In the genomic region with DNA sequence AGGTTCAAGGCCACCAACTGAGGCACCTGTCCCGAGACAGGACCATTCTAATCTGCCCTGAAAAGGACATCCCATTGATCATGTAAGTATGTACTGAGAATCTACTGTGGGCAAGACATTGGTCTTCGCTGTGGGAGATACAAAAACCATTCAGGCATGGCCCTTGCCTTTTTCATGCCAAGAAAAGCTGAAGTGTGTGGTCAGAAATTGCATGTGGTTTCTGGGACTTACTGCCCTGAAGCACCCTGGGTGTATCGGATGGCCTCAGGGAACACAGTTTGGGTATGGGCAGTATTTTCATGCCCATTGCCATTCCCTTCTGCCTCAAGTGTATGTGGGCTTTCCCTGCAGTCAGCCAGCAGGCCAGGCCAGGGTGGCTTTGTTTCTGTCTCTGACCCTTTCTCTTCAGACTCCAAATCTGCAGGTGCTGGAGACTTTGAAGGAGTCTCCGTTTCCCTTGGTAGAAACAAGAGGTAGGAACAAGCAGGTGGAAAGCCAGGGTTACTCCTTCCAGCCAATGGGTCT, we compare ENCODE assay signal across 12 cellular contexts.
DNase-seq lines count a peak whose midpoint lies in the region; ATAC-seq and TF ChIP-seq lines count a peak whose summit lies in the region.
"Had no signal": no experiment of that assay in that cellular context is flagged by ENCODE, and none has a peak within 500 bp of the region (broad histone marks: within the 10 kb centered on the region; RNA-seq: fewer than 3 reads in every experiment).

No MANE protein-coding gene starts in this region.

- TF ChIP-seq POLR2A in transverse colon (IDR thresholded peaks at IDR 0.05), result no peak

- H3K27ac ChIP-seq in transverse colon, result peak overlapping the region; percentile 83 to 92 (median 84)
- H3K27ac ChIP-seq: HL-60 had no signal

- TF ChIP-seq EP300 in transverse colon (IDR thresholded peaks at IDR 0.05; ENCODE audit: low read depth), result no peak

- intact Hi-C loops in transverse colon (cut with DNase I; ENCODE audit: low total_unique reads), result loop anchor here (5.0 to 10.0 kb wide), 2 partner anchors 198 to 290 kb away; partner anchors contain the start of gene ZEB1

- no peak overlapping the region for H3K4me3 ChIP-seq in transverse colon
- H3K4me3 ChIP-seq: cardiac muscle cell had no signal

- ATAC-seq in activated naive CD4-positive, alpha-beta T cell treated with anti-CD3 and anti-CD28 coated beads, Interleukin-2, amount 50 U/mL, for 72 hours, result no peak
- ATAC-seq in activated CD8-positive, alpha-beta T cell treated with anti-CD3 and anti-CD28 coated beads, Interleukin-2, amount 10 ng/mL, durations not matched to agents 7 days and 5 days, result no peak
- ATAC-seq in HG03025 (IDR thresholded peaks at IDR 0.05; ENCODE audit: low FRiP score, unreplicated experiment), result no peak

- TF ChIP-seq CTCF in mesothelial cell of epicardium (IDR thresholded peaks at IDR 0.05; ENCODE audit: unreplicated experiment) (no peak), transverse colon (IDR thresholded peaks at IDR 0.05) (no peak)

- DNase-seq in activated naive CD4-positive, alpha-beta T cell treated with anti-CD3 and anti-CD28 coated beads, Interleukin-2, amount 50 U/mL, for 72 hours (ENCODE audit: low spot score in 2 of 2), result no peak
- DNase-seq in activated CD8-positive, alpha-beta T cell treated with anti-CD3 and anti-CD28 coated beads, Interleukin-2, amount 10 ng/mL, durations not matched to agents 7 days and 5 days, result no peak
- DNase-seq in mesothelial cell of epicardium (ENCODE audit: low spot score in 2 of 2, unreplicated experiment in 2 of 2), result no peak
- DNase-seq in transverse colon, result no peak
- DNase-seq in effector CD4-positive, alpha-beta T cell, result no peak
- no peak for DNase-seq in COLO829 (ENCODE audit: low spot score)
- DNase-seq: activated CD8-positive, alpha-beta memory T cell treated with anti-CD3 and anti-CD28 coated beads, Interleukin-2, amount 50 U/mL, for 4 hours; MM.1S had no signal

- peak overlapping the region; percentile 86 for H3K4me3 Mint-ChIP-seq in activated naive CD4-positive, alpha-beta T cell treated with anti-CD3 and anti-CD28 coated beads, Interleukin-2, amount 50 U/mL, for 24 hours
- peak overlapping the region; percentile 81 for H3K4me3 Mint-ChIP-seq in activated CD8-positive, alpha-beta T cell treated with anti-CD3 and anti-CD28 coated beads, Interleukin-2, amount 10 ng/mL, durations not matched to agents 7 days and 5 days
- H3K4me3 Mint-ChIP-seq in mesothelial cell of epicardium, result peak overlapping the region; percentile 78

- H3K9me3 ChIP-seq in transverse colon, result no peaks in the 10 kb centered on the region

- WGBS in transverse colon (ENCODE audit: low coverage in 1 of 2), 2 donors, result 100% methylated on average over 1 to 4 of the region's 4 CpGs

- no peaks in the 10 kb centered on the region for H3K27me3 Mint-ChIP-seq in activated naive CD4-positive, alpha-beta T cell treated with anti-CD3 and anti-CD28 coated beads, Interleukin-2, amount 50 U/mL, for 24 hours
- H3K27me3 Mint-ChIP-seq in activated CD8-positive, alpha-beta T cell treated with anti-CD3 and anti-CD28 coated beads, Interleukin-2, amount 10 ng/mL, durations not matched to agents 7 days and 5 days (ENCODE audit: low read depth), result peaks cover 11% of the 10 kb centered on the region
- peaks cover 4% of the 10 kb centered on the region for H3K27me3 Mint-ChIP-seq in mesothelial cell of epicardium (ENCODE audit: low read depth)

- peaks cover 3 to 22% (median 12%) of the 10 kb centered on the region in 4 donors for H3K4me1 ChIP-seq in transverse colon

- H3K36me3 Mint-ChIP-seq in activated naive CD4-positive, alpha-beta T cell treated with anti-CD3 and anti-CD28 coated beads, Interleukin-2, amount 50 U/mL, for 24 hours, result no peaks in the 10 kb centered on the region
- H3K36me3 Mint-ChIP-seq in activated naive CD4-positive, alpha-beta T cell treated with anti-CD3 and anti-CD28 coated beads, Interleukin-2, amount 50 U/mL, for 72 hours, result no peaks in the 10 kb centered on the region
- no peaks in the 10 kb centered on the region for H3K36me3 Mint-ChIP-seq in activated CD8-positive, alpha-beta T cell treated with anti-CD3 and anti-CD28 coated beads, Interleukin-2, amount 10 ng/mL, durations not matched to agents 7 days and 5 days (ENCODE audit: low read depth)
- no peaks in the 10 kb centered on the region for H3K36me3 Mint-ChIP-seq in mesothelial cell of epicardium

- H3K36me3 ChIP-seq in transverse colon, result no peaks in the 10 kb centered on the region
- H3K36me3 ChIP-seq: cardiac muscle cell had no signal

- POLR2A ChIA-PET in activated CD8-positive, alpha-beta T cell treated with anti-CD3 and anti-CD28 coated beads, Interleukin-2, amount 10 ng/mL, durations not matched to agents 7 days and 5 days (lab: Charles Lee), result no interaction called here

- H3K9me3 Mint-ChIP-seq in activated naive CD4-positive, alpha-beta T cell treated with anti-CD3 and anti-CD28 coated beads, Interleukin-2, amount 50 U/mL, for 24 hours, result no peaks in the 10 kb centered on the region
- no peaks in the 10 kb centered on the region for H3K9me3 Mint-ChIP-seq in activated naive CD4-positive, alpha-beta T cell treated with anti-CD3 and anti-CD28 coated beads, Interleukin-2, amount 50 U/mL, for 72 hours
- H3K9me3 Mint-ChIP-seq in activated CD8-positive, alpha-beta T cell treated with anti-CD3 and anti-CD28 coated beads, Interleukin-2, amount 10 ng/mL, durations not matched to agents 7 days and 5 days (ENCODE audit: insufficient read depth), result no peaks in the 10 kb centered on the region
- no peaks in the 10 kb centered on the region for H3K9me3 Mint-ChIP-seq in mesothelial cell of epicardium

- in situ Hi-C loops in transverse colon (cut with MboI; ENCODE audit: low pct_ligation_motif_present in 1 of 4, low pct_unique_long_range_greater_than_20kb in 1 of 4, low sequenced_read_pairs in 3 of 4), result no loop called here

- CTCF ChIA-PET in activated CD8-positive, alpha-beta T cell treated with anti-CD3 and anti-CD28 coated beads, Interleukin-2, amount 10 ng/mL, durations not matched to agents 7 days and 5 days (lab: Charles Lee), result no interaction called here

- H3K27ac Mint-ChIP-seq in activated naive CD4-positive, alpha-beta T cell treated with anti-CD3 and anti-CD28 coated beads, Interleukin-2, amount 50 U/mL, for 24 hours, result no peak overlapping the region
- no peak overlapping the region for H3K27ac Mint-ChIP-seq in activated naive CD4-positive, alpha-beta T cell treated with anti-CD3 and anti-CD28 coated beads, Interleukin-2, amount 50 U/mL, for 72 hours
- no peak overlapping the region for H3K27ac Mint-ChIP-seq in activated CD8-positive, alpha-beta T cell treated with anti-CD3 and anti-CD28 coated beads, Interleukin-2, amount 10 ng/mL, durations not matched to agents 7 days and 5 days
- no peak overlapping the region for H3K27ac Mint-ChIP-seq in mesothelial cell of epicardium

- H3K27me3 ChIP-seq in transverse colon, result no peaks in the 10 kb centered on the region
- H3K27me3 ChIP-seq: cardiac muscle cell had no signal

- H3K4me1 Mint-ChIP-seq in activated naive CD4-positive, alpha-beta T cell treated with anti-CD3 and anti-CD28 coated beads, Interleukin-2, amount 50 U/mL, for 24 hours, result peaks cover 30% of the 10 kb centered on the region
- peaks cover 13% of the 10 kb centered on the region for H3K4me1 Mint-ChIP-seq in activated CD8-positive, alpha-beta T cell treated with anti-CD3 and anti-CD28 coated beads, Interleukin-2, amount 10 ng/mL, durations not matched to agents 7 days and 5 days (ENCODE audit: low read depth)
- H3K4me1 Mint-ChIP-seq in mesothelial cell of epicardium, result peaks cover 13% of the 10 kb centered on the region
